In the genomic region with DNA sequence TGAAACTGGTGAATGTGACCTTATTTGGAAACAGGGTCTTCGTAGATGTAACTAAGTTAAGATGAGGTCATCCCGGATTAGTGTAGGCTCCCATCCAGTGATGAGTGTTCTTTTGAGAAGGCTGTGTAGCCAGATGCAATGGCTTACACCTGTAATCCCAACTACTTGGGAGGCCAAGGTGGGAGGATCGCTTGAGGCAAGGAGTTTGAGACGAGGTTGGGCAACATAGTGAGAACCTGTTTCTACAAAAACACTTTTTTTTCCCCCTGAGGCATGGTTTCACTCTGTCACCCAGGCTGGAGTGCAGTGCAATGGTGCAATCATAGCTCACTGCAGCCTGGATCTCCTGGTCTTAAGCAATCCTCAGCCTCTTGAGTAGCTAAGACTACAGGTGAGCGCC, we compare ENCODE assay signal across 30 cellular contexts. TPM values are rescaled to one million over a fixed set of nuclear protein-coding genes. Genes with fewer than 3 reads are reported as not detected.
DNase-seq lines count a peak whose midpoint lies in the region; ATAC-seq, FAIRE-seq and TF ChIP-seq lines count a peak whose summit lies in the region.
"Had no signal": no experiment of that assay in that cellular context is flagged by ENCODE, and none has a peak within 500 bp of the region (broad histone marks: within the 10 kb centered on the region; RNA-seq: fewer than 3 reads in every experiment).

No MANE protein-coding gene starts in this region.

- no peaks in the 10 kb centered on the region for H3K4me1 ChIP-seq in astrocyte (ENCODE audit: insufficient read depth, low read length)
- H3K4me1 ChIP-seq in SJCRH30 = no peaks in the 10 kb centered on the region
- H3K4me1 ChIP-seq: ascending aorta, BLaER1, gastroesophageal sphincter, right atrium auricular region, transverse colon had no signal

- no peaks in the 10 kb centered on the region for H3K9me3 ChIP-seq in astrocyte (ENCODE audit: insufficient read depth, low read depth, low read length)
- H3K9me3 ChIP-seq in SJCRH30 (replicated peaks) = no peaks in the 10 kb centered on the region
- H3K9me3 ChIP-seq: A549, ascending aorta, BLaER1, gastroesophageal sphincter, right atrium auricular region, transverse colon had no signal

- peak; percentile 27 for DNase-seq in activated effector memory CD4-positive, alpha-beta T cell treated with anti-CD3 and anti-CD28 coated beads, Interleukin-2, amount 50 U/mL, for 16 hours
- DNase-seq in activated effector memory CD4-positive, alpha-beta T cell treated with Interleukin-2 at 50 U/mL for 16 hours = no peak
- DNase-seq in astrocyte (ENCODE audit: low read depth) = no peak
- DNase-seq in islet precursor cell = peak; percentile 73
- DNase-seq in GM03348 (ENCODE audit: low spot score) = no peak
- no peak for DNase-seq in SJCRH30
- no peak for DNase-seq in kidney glomerular epithelial cell (lab: John Stamatoyannopoulos, UW)
- DNase-seq: activated CD4-positive, alpha-beta T cell treated with anti-CD3 and anti-CD28 coated beads for 4 hours; activated T-cell treated with anti-CD3 and anti-CD28 coated beads, Interleukin-2, amount 50 U/mL, for 72 hours; COR-L47; IMR-90; mesenchymal stem cell; NCI-H1436 treated with DMSO at 0.1 percent for 48 hours; NCI-H524; nucleus accumbens; SHP77; stimulated activated CD4-positive, alpha-beta T cell treated with anti-CD3 and anti-CD28 coated beads, Interleukin-4, amount 100 ng/mL, for 4 hours; transverse colon had no signal

- no peaks in the 10 kb centered on the region for H3K27me3 ChIP-seq in astrocyte (ENCODE audit: insufficient read depth, low read length)
- no peaks in the 10 kb centered on the region for H3K27me3 ChIP-seq in SJCRH30
- H3K27me3 ChIP-seq: ascending aorta, BLaER1, right atrium auricular region, transverse colon had no signal

- peaks cover 11% of the 10 kb centered on the region for H3K27me3 Mint-ChIP-seq in astrocyte (ENCODE audit: low read depth, unreplicated experiment)
- H3K27me3 Mint-ChIP-seq: central memory CD8-positive, alpha-beta T cell had no signal

- no peak overlapping the region for H3K4me3 ChIP-seq in astrocyte (ENCODE audit: insufficient read depth, low read depth, low read length)
- no peak overlapping the region for H3K4me3 ChIP-seq in SJCRH30
- H3K4me3 ChIP-seq: A549, ascending aorta, BLaER1, gastroesophageal sphincter, right atrium auricular region, transverse colon had no signal

- no peak for TF ChIP-seq CTCF in astrocyte (IDR thresholded peaks at IDR 0.05; ENCODE audit: insufficient read depth, low read depth, low read length)

- H3K27ac ChIP-seq in astrocyte (ENCODE audit: low read depth, low read length) (no peak overlapping the region), SJCRH30 (no peak overlapping the region)
- H3K27ac ChIP-seq: A549, ascending aorta, BLaER1, gastroesophageal sphincter, right atrium auricular region, transverse colon had no signal

- H3K4me2 ChIP-seq in astrocyte (ENCODE audit: low read length) = no peak overlapping the region
- H3K4me2 ChIP-seq: A549, BLaER1 had no signal

- no peaks in the 10 kb centered on the region for H4K20me1 ChIP-seq in astrocyte (ENCODE audit: insufficient read depth, low read length)
- H4K20me1 ChIP-seq: BLaER1 had no signal

- no peak for FAIRE-seq in astrocyte (lab: Jason Lieb, UNC)
- FAIRE-seq: A549 had no signal

- no peak for ATAC-seq in HG02678 (IDR thresholded peaks at IDR 0.05; ENCODE audit: unreplicated experiment)
- ATAC-seq: A549; activated T-cell treated with anti-CD3 and anti-CD28 coated beads, Interleukin-2, amount 50 U/mL, for 72 hours; gastroesophageal sphincter had no signal

- H3K27ac Mint-ChIP-seq in astrocyte (ENCODE audit: unreplicated experiment) = peak overlapping the region; percentile 53
- H3K27ac Mint-ChIP-seq: activated naive CD4-positive, alpha-beta T cell treated with anti-CD3 and anti-CD28 coated beads, Interleukin-2, amount 50 U/mL, for 24 hours; activated T-cell treated with anti-CD3 and anti-CD28 coated beads, Interleukin-2, amount 50 U/mL, for 72 hours; stimulated activated naive CD8-positive, alpha-beta T cell treated with anti-CD3 and anti-CD28 coated beads, Interleukin-15, Interleukin-2, amounts not matched to agents 100 ng/mL and 50 ng/mL, for 24 hours had no signal

- H3K9me3 Mint-ChIP-seq in astrocyte (ENCODE audit: unreplicated experiment) = no peaks in the 10 kb centered on the region
- H3K9me3 Mint-ChIP-seq: activated naive CD4-positive, alpha-beta T cell treated with anti-CD3 and anti-CD28 coated beads, Interleukin-2, amount 50 U/mL, for 24 hours; activated T-cell treated with anti-CD3 and anti-CD28 coated beads, Interleukin-2, amount 50 U/mL, for 72 hours; central memory CD8-positive, alpha-beta T cell; stimulated activated naive CD8-positive, alpha-beta T cell treated with anti-CD3 and anti-CD28 coated beads, Interleukin-15, Interleukin-2, amounts not matched to agents 100 ng/mL and 50 ng/mL, for 24 hours had no signal

- no peaks in the 10 kb centered on the region for H3K79me2 ChIP-seq in astrocyte (ENCODE audit: insufficient read depth, low read length)

- no peaks in the 10 kb centered on the region for H3K4me1 Mint-ChIP-seq in astrocyte (ENCODE audit: low read depth, unreplicated experiment)
- H3K4me1 Mint-ChIP-seq: activated naive CD4-positive, alpha-beta T cell treated with anti-CD3 and anti-CD28 coated beads, Interleukin-2, amount 50 U/mL, for 24 hours; central memory CD8-positive, alpha-beta T cell had no signal

- H3K36me3 Mint-ChIP-seq in astrocyte (ENCODE audit: low read depth, unreplicated experiment) = no peaks in the 10 kb centered on the region
- H3K36me3 Mint-ChIP-seq: activated naive CD4-positive, alpha-beta T cell treated with anti-CD3 and anti-CD28 coated beads, Interleukin-2, amount 50 U/mL, for 24 hours had no signal

- H3K36me3 ChIP-seq in astrocyte (ENCODE audit: insufficient read depth, low read length) (no peaks in the 10 kb centered on the region), SJCRH30 (no peaks in the 10 kb centered on the region)
- H3K36me3 ChIP-seq: ascending aorta, BLaER1, gastroesophageal sphincter, right atrium auricular region, transverse colon had no signal

- H3K4me3 Mint-ChIP-seq in astrocyte (ENCODE audit: unreplicated experiment) = no peak overlapping the region
- H3K4me3 Mint-ChIP-seq: activated naive CD4-positive, alpha-beta T cell treated with anti-CD3 and anti-CD28 coated beads, Interleukin-2, amount 50 U/mL, for 24 hours; activated T-cell treated with anti-CD3 and anti-CD28 coated beads, Interleukin-2, amount 50 U/mL, for 72 hours; central memory CD8-positive, alpha-beta T cell; stimulated activated naive CD8-positive, alpha-beta T cell treated with anti-CD3 and anti-CD28 coated beads, Interleukin-15, Interleukin-2, amounts not matched to agents 100 ng/mL and 50 ng/mL, for 24 hours had no signal

- H2AFZ ChIP-seq in astrocyte (ENCODE audit: low read depth, low read length) = no peak overlapping the region

- H3K9ac ChIP-seq in astrocyte (ENCODE audit: low read length) = no peak overlapping the region
- H3K9ac ChIP-seq: BLaER1 had no signal

RNA-seq across cellular contexts. Expression of a gene that starts 36.4 kb away (rescaled TPM):
- total RNA-seq in astrocyte = 0.53 and 1.00 TPM in 2 replicates
- 0.02 TPM in 1 of 2 replicates, not detected in the other for total RNA-seq in SJCRH30 (2014; rRNA removed; shearing (Covaris generic))
- total RNA-seq: activated CD8-positive, alpha-beta memory T cell treated with anti-CD3 and anti-CD28 coated beads for 36 hours; activated T-cell treated with anti-CD3 and anti-CD28 coated beads, Interleukin-2, amount 50 U/mL, for 72 hours; ascending aorta; H4; IMR-90; M059J; right atrium auricular region; transverse colon had no signal

Comparison
In these comparisons a context has a peak if more than half of its experiments do, and no peak if none do; other contexts are left out.
1. DNase-seq: peak in activated effector memory CD4-positive, alpha-beta T cell treated with anti-CD3 and anti-CD28 coated beads, Interleukin-2, amount 50 U/mL, for 16 hours (single experiment) and islet precursor cell (single experiment); none in activated effector memory CD4-positive, alpha-beta T cell treated with Interleukin-2 at 50 U/mL for 16 hours (single experiment), astrocyte (single experiment), GM03348 (single experiment), SJCRH30 (0 of 2) and kidney glomerular epithelial cell (single experiment).